ENCODE assay signal across 8 cellular contexts in genomic region chr20:50146732-50147662, GRCh38. TPM values are rescaled to one million over a fixed set of nuclear protein-coding genes. Genes with fewer than 3 reads are reported as not detected.
A peak's percentile ranks its signal among the peaks of the same experiment; 100 is the strongest.
DNase-seq lines count a peak whose midpoint lies in the region; ATAC-seq and TF ChIP-seq lines count a peak whose summit lies in the region.

No MANE protein-coding gene starts in this region.

- H3K27me3 ChIP-seq in BLaER1 treated with 17β-estradiol and CSF1 and Interleukin-3, amounts not matched to agents 10 nM and 100 nM: no peaks in the 10 kb centered on the region
- H3K27me3 ChIP-seq in gastroesophageal sphincter: no peaks in the 10 kb centered on the region

- H3K9me3 ChIP-seq in BLaER1 treated with 17β-estradiol and CSF1 and Interleukin-3, amounts not matched to agents 10 nM and 100 nM (replicated peaks in 1 of 11): no peaks in the 10 kb centered on the region
- no peaks in the 10 kb centered on the region for H3K9me3 ChIP-seq in gastroesophageal sphincter

- peaks cover 48 to 100% (median 90%) of the 10 kb centered on the region in 10 experiments for H3K4me1 ChIP-seq in BLaER1 treated with 17β-estradiol and CSF1 and Interleukin-3, amounts not matched to agents 10 nM and 100 nM
- peaks cover 4 to 99% (median 44%) of the 10 kb centered on the region in 3 donors for H3K4me1 ChIP-seq in gastroesophageal sphincter

- H3K4me2 ChIP-seq in BLaER1 treated with 17β-estradiol and CSF1 and Interleukin-3, amounts not matched to agents 10 nM and 100 nM: peak overlapping the region; percentile 79 to 93 (median 87)

- DNase-seq in NOMO-1 (lab: John Stamatoyannopoulos, UW; ENCODE audit: unreplicated experiment in 2 of 2) (peak; percentile 73 to 87), amniotic stem cell (lab: John Stamatoyannopoulos, UW) (no peak), NAMALWA (ENCODE audit: low spot score) (no peak)
- DNase-seq in activated T-cell treated with anti-CD3 and anti-CD28 coated beads, Interleukin-2, amount 50 U/mL, for 1 hour: peak; percentile 72

- peaks cover 3 to 95% (median 43%) of the 10 kb centered on the region in 11 experiments; a peak in 14 of 22 replicates for H4K20me1 ChIP-seq in BLaER1 treated with 17β-estradiol and CSF1 and Interleukin-3, amounts not matched to agents 10 nM and 100 nM

- peak overlapping the region; percentile 84 to 93 (median 85) for H3K27ac ChIP-seq in BLaER1 treated with 17β-estradiol and CSF1 and Interleukin-3, amounts not matched to agents 10 nM and 100 nM
- H3K27ac ChIP-seq in gastroesophageal sphincter (peak overlapping the region in 3 of 4 donors; percentile 40 to 74 (median 50)), skin epidermis (peak overlapping the region; percentile 44 to 98 (median 87))

- TF ChIP-seq CTCF in gastroesophageal sphincter (IDR thresholded peaks at IDR 0.05): no peak

- TF ChIP-seq EP300 in gastroesophageal sphincter (IDR thresholded peaks at IDR 0.05): no peak

- peak; percentile 70 for ATAC-seq in GM21529 (IDR thresholded peaks at IDR 0.05; ENCODE audit: unreplicated experiment)
- no peak for ATAC-seq in gastroesophageal sphincter

- TF ChIP-seq POLR2A in gastroesophageal sphincter (IDR thresholded peaks at IDR 0.05): no peak

- WGBS in gastroesophageal sphincter (ENCODE audit: low coverage in 1 of 2), 2 donors: 64 to 73% methylated on average over 9 of the region's 17 CpGs

- H3K36me3 ChIP-seq in BLaER1 treated with 17β-estradiol and CSF1 and Interleukin-3, amounts not matched to agents 10 nM and 100 nM: peaks cover 28 to 83% (median 56%) of the 10 kb centered on the region in 11 experiments
- H3K36me3 ChIP-seq in gastroesophageal sphincter: peaks cover 0 to 26% of the 10 kb centered on the region in 2 donors

- peak overlapping the region in 8 of 10 experiments; percentile 26 to 51 (median 38); a peak in 13 of 20 replicates for H3K4me3 ChIP-seq in BLaER1 treated with 17β-estradiol and CSF1 and Interleukin-3, amounts not matched to agents 10 nM and 100 nM
- H3K4me3 ChIP-seq in gastroesophageal sphincter: no peak overlapping the region
- peak overlapping the region in 1 of 7 experiments; percentile 2 for H3K4me3 ChIP-seq in skin epidermis

- H3K9ac ChIP-seq in BLaER1 treated with 17β-estradiol and CSF1 and Interleukin-3, amounts not matched to agents 10 nM and 100 nM: peak overlapping the region; percentile 68 to 79 (median 76)

RNA-seq across cellular contexts. Expression of gene PEDS1, which starts 6.5 kb away (rescaled TPM):
- total RNA-seq in gastroesophageal sphincter: 10 to 100 TPM; 24.1 to 46.3 (median 31.8) TPM

RNA-seq across cellular contexts. Expression of gene UBE2V1, which starts 34.0 kb away (rescaled TPM):
- total RNA-seq in gastroesophageal sphincter: 100 to 1,000 TPM in 2 of 4 donors, 10 to 100 TPM in 2; 69.3 to 110 (median 87.9) TPM

RNA-seq across cellular contexts. Expression of gene CEBPB, which starts 43.6 kb away (rescaled TPM):
- total RNA-seq in gastroesophageal sphincter: 100 to 1,000 TPM in 3 of 4 donors, 10 to 100 TPM in 1; 85.2 to 125 (median 108) TPM

Comparison
In these comparisons a context has a peak if more than half of its experiments do, and no peak if none do; other contexts are left out.
1. H3K4me3 ChIP-seq: peak in BLaER1 treated with 17β-estradiol and CSF1 and Interleukin-3, amounts not matched to agents 10 nM and 100 nM (8 of 10); none in gastroesophageal sphincter (0 of 2).
2. DNase-seq: peak in NOMO-1 (2 of 2) and activated T-cell treated with anti-CD3 and anti-CD28 coated beads, Interleukin-2, amount 50 U/mL, for 1 hour (single experiment); none in amniotic stem cell (single experiment) and NAMALWA (single experiment).
3. Peak in every context shown above with its lines, with median percentiles within 50 percentile points of each other: H3K27ac ChIP-seq.